Comparison of ENCODE assay signal across 26 cellular contexts in genomic region chr11:14417975-14418374, GRCh38. TPM values are rescaled to one million over a fixed set of nuclear protein-coding genes. Genes with fewer than 3 reads are reported as not detected.
DNase-seq lines count a peak whose midpoint lies in the region; ATAC-seq, FAIRE-seq and TF ChIP-seq lines count a peak whose summit lies in the region.
"Had no signal": no experiment of that assay in that cellular context is flagged by ENCODE, and none has a peak within 500 bp of the region (broad histone marks: within the 10 kb centered on the region; RNA-seq: fewer than 3 reads in every experiment).

No MANE protein-coding gene starts in this region.

- H3K79me1 ChIP-seq in IMR-90 (ENCODE audit: low read depth in 1 of 2, low read length in 2 of 2), result peaks cover 0 to 14% of the 10 kb centered on the region in 2 experiments; a peak in 1 of 4 replicates

- no peak overlapping the region for H3K56ac ChIP-seq in IMR-90 (ENCODE audit: extremely low read depth, insufficient read depth, low read length)

- dilution Hi-C loops in IMR-90 (cut with HindIII; ENCODE audit: low sequenced_read_pairs, unreplicated experiment), result no loop called here

- no peaks in the 10 kb centered on the region for H3K9me3 ChIP-seq in IMR-90 (ENCODE audit: control insufficient read depth, insufficient read depth, low read length)
- no peaks in the 10 kb centered on the region for H3K9me3 ChIP-seq in fibroblast of lung (ENCODE audit: control insufficient read depth, insufficient read depth, low read depth, low read length)
- H3K9me3 ChIP-seq in pancreas, result no peaks in the 10 kb centered on the region

- H3K4me3 ChIP-seq in IMR-90 (ENCODE audit: insufficient read depth, low read depth, low read length), result no peak overlapping the region
- H3K4me3 ChIP-seq in fibroblast of lung (replicated peaks in 1 of 4; ENCODE audit: control extremely low read depth in 1 of 4, insufficient read depth in 1 of 4, low read depth in 3 of 4, low read length in 4 of 4), result no peak overlapping the region
- H3K4me3 ChIP-seq in pancreas, result no peak overlapping the region
- H3K4me3 ChIP-seq: GM12878, smooth muscle cell had no signal

- H4K20me1 ChIP-seq in IMR-90 (ENCODE audit: insufficient read depth, low read length) (no peaks in the 10 kb centered on the region), fibroblast of lung (ENCODE audit: control insufficient read depth, extremely low read depth, insufficient read depth, low read length) (no peaks in the 10 kb centered on the region)

- H2BK120ac ChIP-seq in IMR-90 (ENCODE audit: low read depth, low read length), result peak overlapping the region; percentile 91

- H2BK5ac ChIP-seq in IMR-90 (ENCODE audit: low read depth, low read length, poor library complexity, severe bottlenecking), result peak overlapping the region; percentile 71

- ATAC-seq in IMR-90 (ENCODE audit: low read depth) (no peak), pancreas (no peak)
- ATAC-seq: activated T-helper 17 cell treated with anti-CD3 and anti-CD28 coated beads, Interleukin-2, amount 50 U/mL, for 72 hours; CD8-positive, alpha-beta T cell; effector memory CD8-positive, alpha-beta T cell; GM12878; HepG2; Panc1; stimulated activated naive B cell treated with anti-CD40 and anti-IgM and Interleukin-4, amounts not matched to agents 10 μg/mL and 1 μg/mL and 100 μg/mL, for 72 hours had no signal

- TF ChIP-seq POLR2A in IMR-90 (IDR thresholded peaks at IDR 0.05; ENCODE audit: low read depth, low read length), result no peak

- peaks cover 59% of the 10 kb centered on the region for H3K4me1 Mint-ChIP-seq in osteocyte (ENCODE audit: unreplicated experiment)
- H3K4me1 Mint-ChIP-seq: nephron progenitor cell had no signal

- peak overlapping the region; percentile 94 for H2BK20ac ChIP-seq in IMR-90 (ENCODE audit: low read depth, low read length)

- POLR2A ChIA-PET in IMR-90 (lab: Charles Lee; ENCODE audit: unreplicated experiment), result no interaction called here

- H3K4me3 Mint-ChIP-seq in osteocyte (ENCODE audit: unreplicated experiment), result no peak overlapping the region
- H3K4me3 Mint-ChIP-seq: activated CD4-positive, alpha-beta T cell treated with anti-CD3 and anti-CD28 coated beads, Interleukin-2, amount 10 ng/mL, durations not matched to agents 7 days and 5 days; activated naive CD8-positive, alpha-beta T cell treated with anti-CD3 and anti-CD28 coated beads for 36 hours; activated T-helper 17 cell treated with anti-CD3 and anti-CD28 coated beads, Interleukin-2, amount 50 U/mL, for 72 hours; CD8-positive, alpha-beta T cell; effector memory CD8-positive, alpha-beta T cell; nephron progenitor cell; stimulated activated naive B cell treated with anti-CD40 and anti-IgM and Interleukin-4, amounts not matched to agents 10 μg/mL and 1 μg/mL and 100 μg/mL, for 72 hours; T-helper 1 cell treated with Interleukin-12 subunit alpha and Interleukin-12 subunit beta and Interleukin-4 antibody, amounts not matched to agents 30 μg/mL and 1 μg/mL, for 36 hours had no signal

- peak overlapping the region; percentile 44 to 87; a peak in 3 of 4 replicates for H4K8ac ChIP-seq in IMR-90 (ENCODE audit: low read depth in 2 of 2, low read length in 2 of 2)

- H3K9me3 Mint-ChIP-seq in osteocyte (ENCODE audit: unreplicated experiment), result no peaks in the 10 kb centered on the region
- H3K9me3 Mint-ChIP-seq: activated CD4-positive, alpha-beta T cell treated with anti-CD3 and anti-CD28 coated beads, Interleukin-2, amount 10 ng/mL, durations not matched to agents 7 days and 5 days; activated naive CD8-positive, alpha-beta T cell treated with anti-CD3 and anti-CD28 coated beads for 36 hours; activated T-helper 17 cell treated with anti-CD3 and anti-CD28 coated beads, Interleukin-2, amount 50 U/mL, for 72 hours; CD8-positive, alpha-beta T cell; effector memory CD8-positive, alpha-beta T cell; nephron progenitor cell; stimulated activated naive B cell treated with anti-CD40 and anti-IgM and Interleukin-4, amounts not matched to agents 10 μg/mL and 1 μg/mL and 100 μg/mL, for 72 hours; T-helper 1 cell treated with Interleukin-12 subunit alpha and Interleukin-12 subunit beta and Interleukin-4 antibody, amounts not matched to agents 30 μg/mL and 1 μg/mL, for 36 hours had no signal

- H3K9me1 ChIP-seq in IMR-90 (ENCODE audit: insufficient read depth, low read length), result peaks cover 27% of the 10 kb centered on the region

- H3K4me2 ChIP-seq in IMR-90 (ENCODE audit: low read depth, low read length) (no peak overlapping the region), fibroblast of lung (ENCODE audit: extremely low read depth, insufficient read depth, low read length) (no peak overlapping the region)
- H3K4me2 ChIP-seq: smooth muscle cell had no signal

- DNase-seq in EH (ENCODE audit: low read depth) (peak; percentile 69), IMR-90 (peak; percentile 46), fibroblast of lung (ENCODE audit: low read depth in 2 of 2) (peak; percentile 27 to 54), osteocyte (ENCODE audit: extremely low spot score, unreplicated experiment) (no peak), NCI-H2196 (lab: John Stamatoyannopoulos, UW; ENCODE audit: unreplicated experiment) (no peak), middle frontal gyrus (ENCODE audit: extremely low spot score, low spot score) (no peak), pancreas (no peak)
- no peak for DNase-seq in activated naive CD4-positive, alpha-beta T cell treated with Interleukin-2 at 50 U/mL for 16 hours
- DNase-seq: activated CD4-positive, alpha-beta T cell treated with anti-CD3 and anti-CD28 coated beads, Interleukin-2, amount 10 ng/mL, durations not matched to agents 7 days and 5 days; activated naive CD8-positive, alpha-beta T cell treated with anti-CD3 and anti-CD28 coated beads for 36 hours; CD8-positive, alpha-beta T cell; effector memory CD8-positive, alpha-beta T cell; left colon; NCI-H1105 treated with DMSO at 0.1 percent for 48 hours; NCI-H2081 treated with DMSO at 0.1 percent for 48 hours; NCI-H510A treated with DMSO at 0.1 percent for 48 hours; nephron progenitor cell; SIG-M5; stimulated activated CD4-positive, alpha-beta T cell treated with anti-CD3 and anti-CD28 coated beads, Interleukin-2, amount 100 ng/mL, for 48 hours; stimulated activated naive B cell treated with anti-CD40 and anti-IgM and Interleukin-4, amounts not matched to agents 10 μg/mL and 1 μg/mL and 100 μg/mL, for 72 hours had no signal

- peak overlapping the region; percentile 97; the same call in 2 of the 3 replicates for H2BK15ac ChIP-seq in IMR-90 (ENCODE audit: low read depth, low read length)

- H3K79me2 ChIP-seq in fibroblast of lung (ENCODE audit: control insufficient read depth, insufficient read depth, low read length), result no peaks in the 10 kb centered on the region

- H2AK9ac ChIP-seq in IMR-90 (replicated peaks; ENCODE audit: low read depth, low read length, poor library complexity), result no peak overlapping the region

- CTCF ChIA-PET in IMR-90 (lab: Yijun Ruan, JAX), result interaction anchor here (0.8 to 2.8 kb wide), 6 partner anchors 29 to 118 kb away, joined by 3 to 12 read pairs (median 6); no protein-coding TSS in a partner anchor

- no peak for TF ChIP-seq RAD21 in IMR-90 (IDR thresholded peaks at IDR 0.05; ENCODE audit: low read length)

- in situ Hi-C loops in IMR-90 (cut with MboI; ENCODE audit: low sequenced_read_pairs), result no loop called here

- no peaks in the 10 kb centered on the region for H3K27me3 ChIP-seq in IMR-90 (ENCODE audit: control insufficient read depth, insufficient read depth, low read length)
- no peaks in the 10 kb centered on the region for H3K27me3 ChIP-seq in fibroblast of lung (ENCODE audit: control insufficient read depth, insufficient read depth, low read length)
- no peaks in the 10 kb centered on the region for H3K27me3 ChIP-seq in pancreas

- H3K4me1 ChIP-seq in IMR-90 (ENCODE audit: control insufficient read depth, insufficient read depth, low read length) (peaks cover 33% of the 10 kb centered on the region), fibroblast of lung (ENCODE audit: control insufficient read depth, extremely low read depth, insufficient read depth, low read length) (peaks cover 35% of the 10 kb centered on the region), pancreas (no peaks in the 10 kb centered on the region)

- no peaks in the 10 kb centered on the region for H3K36me3 Mint-ChIP-seq in osteocyte (ENCODE audit: unreplicated experiment)
- H3K36me3 Mint-ChIP-seq: activated naive CD8-positive, alpha-beta T cell treated with anti-CD3 and anti-CD28 coated beads for 36 hours; CD8-positive, alpha-beta T cell; stimulated activated naive B cell treated with anti-CD40 and anti-IgM and Interleukin-4, amounts not matched to agents 10 μg/mL and 1 μg/mL and 100 μg/mL, for 72 hours had no signal

- peak overlapping the region; percentile 79; the same call in 1 of the 2 replicates for H3K23ac ChIP-seq in IMR-90 (ENCODE audit: low read depth, low read length)

- no peak overlapping the region; the same call in 1 of the 2 replicates for H4K5ac ChIP-seq in IMR-90 (ENCODE audit: low read depth, low read length)

- intact Hi-C loops in IMR-90 (cut with micrococcal nuclease) (no loop called here), pancreas (cut with DNase I) (no loop called here)

- H3K27me3 Mint-ChIP-seq in osteocyte (ENCODE audit: unreplicated experiment), result no peaks in the 10 kb centered on the region
- H3K27me3 Mint-ChIP-seq: activated CD4-positive, alpha-beta T cell treated with anti-CD3 and anti-CD28 coated beads, Interleukin-2, amount 10 ng/mL, durations not matched to agents 7 days and 5 days; activated naive CD8-positive, alpha-beta T cell treated with anti-CD3 and anti-CD28 coated beads for 36 hours; activated T-helper 17 cell treated with anti-CD3 and anti-CD28 coated beads, Interleukin-2, amount 50 U/mL, for 72 hours; effector memory CD8-positive, alpha-beta T cell; stimulated activated naive B cell treated with anti-CD40 and anti-IgM and Interleukin-4, amounts not matched to agents 10 μg/mL and 1 μg/mL and 100 μg/mL, for 72 hours had no signal

- WGBS in IMR-90 (ENCODE audit: extremely low coverage in 2 of 2, insufficient read length in 1 of 2), 2 experiments, result no CpG with 5 or more reads among the region's 1 CpG
- WGBS in pancreas, 2 donors, result 95 to 100% methylated on average over 1 of the region's 1 CpG

- 0 out of 2 replicates have a peak overlapping the region, but pooled peaks have one; percentile 82 for H2AK5ac ChIP-seq in IMR-90 (ENCODE audit: low read depth, low read length)

- peak overlapping the region; percentile 69; the same call in 1 of the 2 replicates for H3K4ac ChIP-seq in IMR-90 (ENCODE audit: low read depth, low read length)

- no peak overlapping the region; the same call in 1 of the 2 replicates for H3K9ac ChIP-seq in IMR-90 (ENCODE audit: low read depth, low read length)
- H3K9ac ChIP-seq in fibroblast of lung (ENCODE audit: insufficient read depth, low read length), result no peak overlapping the region

- peak overlapping the region; percentile 90 for H3K18ac ChIP-seq in IMR-90 (ENCODE audit: low read depth, low read length)

- peak overlapping the region; percentile 90; the same call in 1 of the 2 replicates for H3K14ac ChIP-seq in IMR-90 (replicated peaks; ENCODE audit: low read depth, low read length)

- TF ChIP-seq CTCF in IMR-90 (conservative IDR thresholded peaks at IDR 0.05; ENCODE audit: low read depth, low read length) (no peak), fibroblast of lung (conservative IDR thresholded peaks at IDR 0.05 in 1 of 2, IDR thresholded peaks at IDR 0.05 in 1 of 2; ENCODE audit: low read depth in 1 of 2, low read length in 2 of 2) (no peak), osteocyte (IDR thresholded peaks at IDR 0.05) (no peak), pancreas (IDR thresholded peaks at IDR 0.05) (no peak)

- peak overlapping the region; percentile 69 for H4K91ac ChIP-seq in IMR-90 (ENCODE audit: insufficient read depth, low read depth, low read length)

- H3K36me3 ChIP-seq in IMR-90 (ENCODE audit: control insufficient read depth, insufficient read depth, low read length), result no peaks in the 10 kb centered on the region
- no peaks in the 10 kb centered on the region for H3K36me3 ChIP-seq in fibroblast of lung (ENCODE audit: control insufficient read depth, insufficient read depth, low read length)
- H3K36me3 ChIP-seq in pancreas, result no peaks in the 10 kb centered on the region

- no peak overlapping the region for H3K27ac ChIP-seq in IMR-90 (ENCODE audit: insufficient read depth, low read length)
- H3K27ac ChIP-seq in fibroblast of lung (ENCODE audit: insufficient read depth, low read length), result peak overlapping the region; percentile 17
- no peak overlapping the region for H3K27ac ChIP-seq in pancreas

- no peak for FAIRE-seq in pancreas (lab: Jason Lieb, UNC)
- FAIRE-seq: GM12878, HepG2 had no signal

- H2AFZ ChIP-seq in IMR-90 (replicated peaks; ENCODE audit: low read length, poor library complexity) (no peak overlapping the region), fibroblast of lung (ENCODE audit: low read length) (no peak overlapping the region)

- peak overlapping the region; percentile 51 for H3K27ac Mint-ChIP-seq in osteocyte (ENCODE audit: unreplicated experiment)
- H3K27ac Mint-ChIP-seq: activated CD4-positive, alpha-beta T cell treated with anti-CD3 and anti-CD28 coated beads, Interleukin-2, amount 10 ng/mL, durations not matched to agents 7 days and 5 days; activated naive CD8-positive, alpha-beta T cell treated with anti-CD3 and anti-CD28 coated beads for 36 hours; activated T-helper 17 cell treated with anti-CD3 and anti-CD28 coated beads, Interleukin-2, amount 50 U/mL, for 72 hours; CD8-positive, alpha-beta T cell; nephron progenitor cell; stimulated activated naive B cell treated with anti-CD40 and anti-IgM and Interleukin-4, amounts not matched to agents 10 μg/mL and 1 μg/mL and 100 μg/mL, for 72 hours had no signal

- no TSS peak for BruUV-seq in IMR-90 (replicated peaks; lab: Mats Ljungman, UMichigan)

RNA-seq across cellular contexts. Expression of gene RRAS2, which starts 59.0 kb away (rescaled TPM):
- 106 and 155 TPM in 2 replicates for total RNA-seq in IMR-90 (2012; rRNA removed)
- 64.8 and 85.5 TPM in 2 replicates for polyA plus RNA-seq in IMR-90 (2012; rRNA removed)
- 13.2 and 50.0 TPM in 2 replicates for polyA plus RNA-seq in IMR-90 (2012; cell fraction: cytosol; rRNA removed)
- polyA plus RNA-seq in IMR-90 (2012; cell fraction: nucleus; rRNA removed; ENCODE audit: low replicate concordance), result 20.2 and 33.9 TPM in 2 replicates
- total RNA-seq in fibroblast of lung, result 101 and 160 TPM in 2 replicates
- 110 and 178 TPM in 2 replicates for polyA plus RNA-seq in fibroblast of lung
- 111 and 172 TPM in 2 replicates for polyA plus RNA-seq in fibroblast of lung (2012)
- 2.6 and 6.5 TPM in 2 replicates for polyA minus RNA-seq in fibroblast of lung (ENCODE audit: low replicate concordance)
- 91.8 and 95.7 TPM in 2 replicates for total RNA-seq in osteocyte
- total RNA-seq in pancreas, result 10 to 100 TPM; 14.0 to 21.8 (median 15.6) TPM
- polyA plus RNA-seq in pancreas, result 10 to 100 TPM in 1 of 2 donors, 1 to 10 TPM in 1; 9.0 to 10.2 TPM

Comparison
In these comparisons a context has a peak if more than half of its experiments do, and no peak if none do; other contexts are left out.
1. DNase-seq: peak in EH (single experiment), IMR-90 (single experiment) and fibroblast of lung (2 of 2); none in osteocyte (single experiment), NCI-H2196 (single experiment), middle frontal gyrus (single experiment), pancreas (0 of 6) and activated naive CD4-positive, alpha-beta T cell treated with Interleukin-2 at 50 U/mL for 16 hours (single experiment).